24 cellular contexts compared by ENCODE assay signal in the genomic region with DNA sequence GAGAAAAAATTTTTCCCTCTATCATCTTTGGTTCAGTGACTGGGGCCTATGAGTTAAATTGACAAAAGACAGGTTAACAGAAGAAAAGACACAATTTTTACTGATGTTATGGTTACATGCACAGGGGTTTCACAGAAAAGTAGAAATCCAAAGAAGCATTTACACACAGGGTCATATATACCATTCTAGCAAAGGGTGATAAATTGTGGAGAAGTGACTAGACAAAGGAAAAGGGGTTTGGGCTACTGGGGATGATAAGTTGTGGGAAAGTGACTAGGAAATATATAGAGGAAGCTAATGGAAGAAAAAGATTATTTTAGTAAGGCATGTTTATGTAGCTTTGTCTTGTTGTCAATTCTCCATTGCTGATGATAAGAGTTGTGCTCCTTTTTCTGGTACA.
"Had no signal": no experiment of that assay in that cellular context is flagged by ENCODE, and none has a peak within 500 bp of the region (broad histone marks: within the 10 kb centered on the region; RNA-seq: fewer than 3 reads in every experiment).

No MANE protein-coding gene starts in this region.

- H3K9me3 Mint-ChIP-seq: immature natural killer cell had no signal

- DNase-seq: colonic mucosa; cortex of kidney; dermis blood vessel endothelial cell; dorsolateral prefrontal cortex; effector CD4-positive, alpha-beta T cell; effector memory CD4-positive, alpha-beta T cell; foreskin keratinocyte; heart left ventricle; hypothalamus; immature natural killer cell; islet precursor cell; kidney; kidney glomerular epithelial cell; left colon; left ventricle myocardium superior; lower lobe of right lung; mesenchymal stem cell; mucosa of descending colon; naive B cell; naive thymus-derived CD8-positive, alpha-beta T cell had no signal

- H3K4me3 ChIP-seq: colonic mucosa, dorsolateral prefrontal cortex, esophagus muscularis mucosa, gastroesophageal sphincter, heart left ventricle, hepatocyte, lower lobe of right lung, mucosa of descending colon had no signal

- H3K36me3 Mint-ChIP-seq: immature natural killer cell had no signal

- H3K27ac Mint-ChIP-seq: mesothelial cell of epicardium; naive thymus-derived CD8-positive, alpha-beta T cell had no signal

- H3K27me3 Mint-ChIP-seq: naive B cell had no signal

- H3K36me3 ChIP-seq: colonic mucosa, esophagus muscularis mucosa, gastroesophageal sphincter, heart left ventricle, lower lobe of right lung had no signal

- H3K9me3 ChIP-seq: colonic mucosa, esophagus muscularis mucosa, lower lobe of right lung, mucosa of descending colon had no signal

- H3K27ac ChIP-seq: colonic mucosa, dorsolateral prefrontal cortex, esophagus muscularis mucosa, foreskin keratinocyte, gastroesophageal sphincter, heart left ventricle, hepatocyte, lower lobe of right lung had no signal

- H3K4me1 Mint-ChIP-seq: immature natural killer cell; naive B cell; naive thymus-derived CD8-positive, alpha-beta T cell had no signal

- H3K4me3 Mint-ChIP-seq: immature natural killer cell; mesothelial cell of epicardium; naive B cell; naive thymus-derived CD8-positive, alpha-beta T cell had no signal

- ATAC-seq: foreskin keratinocyte; gastroesophageal sphincter; heart left ventricle; left colon; left ventricle myocardium superior; lower lobe of right lung; mucosa of descending colon; naive thymus-derived CD8-positive, alpha-beta T cell had no signal

- H3K4me1 ChIP-seq: colonic mucosa, esophagus muscularis mucosa, foreskin keratinocyte, gastroesophageal sphincter, lower lobe of right lung had no signal

- H3K27me3 ChIP-seq: colonic mucosa, dorsolateral prefrontal cortex, esophagus muscularis mucosa, foreskin keratinocyte, gastroesophageal sphincter, heart left ventricle, hepatocyte had no signal
